ENCODE assay signal across 13 cellular contexts in the genomic region with DNA sequence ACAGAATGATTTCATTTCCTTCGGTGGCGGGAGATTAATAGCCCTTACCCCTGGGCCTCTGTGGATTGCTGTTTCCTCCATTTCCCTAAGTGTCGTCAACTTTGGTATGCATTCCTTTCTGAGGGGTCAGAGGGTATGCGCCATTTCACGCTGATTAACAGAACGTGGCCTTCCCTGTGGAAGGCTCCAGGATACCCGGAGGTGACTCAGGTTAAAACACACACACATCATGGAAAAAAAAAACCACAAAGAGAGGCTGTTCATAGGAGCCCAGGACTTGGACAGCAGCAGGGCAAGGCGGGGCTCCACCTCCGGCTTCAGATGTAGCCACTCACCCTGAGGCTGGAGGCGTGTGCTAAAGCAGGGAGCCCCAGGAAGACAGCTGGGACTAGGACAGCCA. TPM values are rescaled to one million over a fixed set of nuclear protein-coding genes. Genes with fewer than 3 reads are reported as not detected.
DNase-seq lines count a peak whose midpoint lies in the region; ATAC-seq, FAIRE-seq and TF ChIP-seq lines count a peak whose summit lies in the region.
"Had no signal": no experiment of that assay in that cellular context is flagged by ENCODE, and none has a peak within 500 bp of the region (broad histone marks: within the 10 kb centered on the region; RNA-seq: fewer than 3 reads in every experiment).

No MANE protein-coding gene starts in this region.

- no peak overlapping the region for H3K27ac Mint-ChIP-seq in endothelial cell (ENCODE audit: unreplicated experiment)
- no peak overlapping the region for H3K27ac Mint-ChIP-seq in effector memory CD8-positive, alpha-beta T cell
- H3K27ac Mint-ChIP-seq: activated T-helper 17 cell treated with anti-CD3 and anti-CD28 coated beads, Interleukin-2, amount 50 U/mL, for 72 hours had no signal

- H4K20me1 ChIP-seq in HepG2 (ENCODE audit: insufficient read depth, low read length): no peaks in the 10 kb centered on the region

- BruUV-seq in HepG2 (replicated peaks; lab: Mats Ljungman, UMichigan): no TSS peak

- H3K36me3 Mint-ChIP-seq in endothelial cell (ENCODE audit: low read depth, unreplicated experiment): no peaks in the 10 kb centered on the region
- no peaks in the 10 kb centered on the region for H3K36me3 Mint-ChIP-seq in effector memory CD8-positive, alpha-beta T cell (ENCODE audit: insufficient read depth)

- TF ChIP-seq EP300 in HepG2 (IDR thresholded peaks at IDR 0.05; ENCODE audit: low read depth in 2 of 2, low read length in 2 of 2): no peak
- TF ChIP-seq EP300 in HepG2 (CRISPR knock-in tag; IDR thresholded peaks at IDR 0.05; ENCODE audit: borderline replicate concordance): no peak

- peaks cover 17% of the 10 kb centered on the region for H3K4me1 ChIP-seq in HepG2 (ENCODE audit: insufficient read depth, low read length)
- H3K4me1 ChIP-seq: uterus had no signal

- no peak for TF ChIP-seq POLR2A in HepG2 (IDR thresholded peaks at IDR 0.05; ENCODE audit: insufficient read depth in 1 of 2, low read depth in 2 of 2, low read length in 2 of 2)

- in situ Hi-C loops in HepG2 (cut with HindIII; ENCODE audit: extremely low pct_ligation_motif_present, low pct_unique_long_range_greater_than_20kb): no loop called here

- CTCF ChIA-PET in HepG2 (lab: Yijun Ruan, JAX; ENCODE audit: low intra/inter-chr PET ratio, low total read pairs): no interaction called here

- no peak for TF ChIP-seq RAD21 in HepG2 (CRISPR knock-in tag; IDR thresholded peaks at IDR 0.05)

- H3K4me3 ChIP-seq in AG10803 (ENCODE audit: low read length): no peak overlapping the region
- no peak overlapping the region for H3K4me3 ChIP-seq in bronchial epithelial cell (ENCODE audit: low read depth, low read length)
- no peak overlapping the region; a peak in 1 of 6 replicates for H3K4me3 ChIP-seq in HepG2 (replicated peaks in 1 of 3; ENCODE audit: insufficient read depth in 1 of 3, low read depth in 2 of 3, low read length in 3 of 3)
- H3K4me3 ChIP-seq: K562, uterus had no signal

- H3K9ac ChIP-seq in HepG2 (ENCODE audit: insufficient read depth, low read depth, low read length): no peak overlapping the region

- ATAC-seq in HepG2: peak; percentile 93
- ATAC-seq in effector memory CD8-positive, alpha-beta T cell (replicated peaks): no peak
- ATAC-seq: activated T-helper 17 cell treated with anti-CD3 and anti-CD28 coated beads, Interleukin-2, amount 50 U/mL, for 72 hours; K562 had no signal

- H3K9me3 Mint-ChIP-seq in endothelial cell (ENCODE audit: unreplicated experiment): no peaks in the 10 kb centered on the region
- peaks cover 7 to 24% of the 10 kb centered on the region in 2 donors for H3K9me3 Mint-ChIP-seq in effector memory CD8-positive, alpha-beta T cell

- H3K4me3 Mint-ChIP-seq in endothelial cell (ENCODE audit: unreplicated experiment): no peak overlapping the region
- H3K4me3 Mint-ChIP-seq in effector memory CD8-positive, alpha-beta T cell: no peak overlapping the region
- H3K4me3 Mint-ChIP-seq: activated T-helper 17 cell treated with anti-CD3 and anti-CD28 coated beads, Interleukin-2, amount 50 U/mL, for 72 hours had no signal

- H3K27ac ChIP-seq in HepG2 (ENCODE audit: extremely low read length, insufficient read depth, low read length): no peak overlapping the region
- H3K27ac ChIP-seq: uterus had no signal

- no peaks in the 10 kb centered on the region for H3K36me3 ChIP-seq in bronchial epithelial cell (ENCODE audit: control insufficient read depth, insufficient read depth, low read length)
- no peaks in the 10 kb centered on the region for H3K36me3 ChIP-seq in HepG2 (replicated peaks in 1 of 2; ENCODE audit: control insufficient read depth in 1 of 2, insufficient read depth in 2 of 2, low read length in 2 of 2)
- H3K36me3 ChIP-seq: uterus had no signal

- H3K9me3 ChIP-seq in HepG2 (ENCODE audit: low read length): no peaks in the 10 kb centered on the region

- DNase-seq in AG10803 (ENCODE audit: low read depth) (peak; percentile 93), HTR-8/SVneo (ENCODE audit: insufficient read length, low spot score) (peak; percentile 67), bronchial epithelial cell (ENCODE audit: low read depth) (peak; percentile 97), HepG2 (ENCODE audit: low spot score) (peak; percentile 80), OCI-M1 (lab: John Stamatoyannopoulos, UW) (no peak), endothelial cell (ENCODE audit: low spot score) (no peak), GM19238 (ENCODE audit: insufficient read length, low spot score) (no peak)
- DNase-seq in effector memory CD8-positive, alpha-beta T cell: no peak
- DNase-seq: hippocampal formation had no signal

- no peaks in the 10 kb centered on the region for H3K79me2 ChIP-seq in HepG2 (ENCODE audit: insufficient read depth, low read length)

- POLR2A ChIA-PET in HepG2 (lab: Yijun Ruan, JAX): no interaction called here

- no peaks in the 10 kb centered on the region for H3K27me3 ChIP-seq in bronchial epithelial cell (ENCODE audit: control insufficient read depth, insufficient read depth, low read length)
- H3K27me3 ChIP-seq in HepG2 (ENCODE audit: control insufficient read depth in 1 of 2, insufficient read depth in 2 of 2, low read length in 2 of 2): no peaks in the 10 kb centered on the region; a peak in 1 of 5 replicates
- H3K27me3 ChIP-seq: uterus had no signal

- intact Hi-C loops in HepG2 (cut with micrococcal nuclease; ENCODE audit: unreplicated experiment): no loop called here

- H3K4me1 Mint-ChIP-seq in endothelial cell (ENCODE audit: unreplicated experiment): peaks cover 25% of the 10 kb centered on the region
- no peaks in the 10 kb centered on the region for H3K4me1 Mint-ChIP-seq in effector memory CD8-positive, alpha-beta T cell (ENCODE audit: low read depth in 2 of 2)
- H3K4me1 Mint-ChIP-seq: activated T-helper 17 cell treated with anti-CD3 and anti-CD28 coated beads, Interleukin-2, amount 50 U/mL, for 72 hours had no signal

- H2AFZ ChIP-seq in HepG2 (ENCODE audit: low read length): peak overlapping the region; percentile 61

- no peak for TF ChIP-seq CTCF in AG10803 (conservative IDR thresholded peaks at IDR 0.05; ENCODE audit: low read length)
- no peak for TF ChIP-seq CTCF in bronchial epithelial cell (IDR thresholded peaks at IDR 0.05; ENCODE audit: insufficient read depth, low read length, severe bottlenecking)
- TF ChIP-seq CTCF in HepG2 (CRISPR knock-in tag; IDR thresholded peaks at IDR 0.05): no peak
- no peak for TF ChIP-seq CTCF in endothelial cell (IDR thresholded peaks at IDR 0.05; ENCODE audit: unreplicated experiment)

- FAIRE-seq in HTR-8/SVneo (lab: Jason Lieb, UNC) (peak; percentile 58), bronchial epithelial cell (lab: Jason Lieb, UNC) (no peak), HepG2 (lab: Jason Lieb, UNC) (no peak)
- FAIRE-seq: K562 had no signal

- 0% methylated on average over 9 of the region's 10 CpGs for WGBS in HepG2 (ENCODE audit: low lambda C conversion rate)

- H3K27me3 Mint-ChIP-seq in endothelial cell (ENCODE audit: unreplicated experiment): peaks cover 8% of the 10 kb centered on the region
- peaks cover 0 to 11% of the 10 kb centered on the region in 2 donors for H3K27me3 Mint-ChIP-seq in effector memory CD8-positive, alpha-beta T cell
- H3K27me3 Mint-ChIP-seq: activated T-helper 17 cell treated with anti-CD3 and anti-CD28 coated beads, Interleukin-2, amount 50 U/mL, for 72 hours had no signal

- H3K4me2 ChIP-seq in HepG2 (ENCODE audit: low read depth, low read length): peak overlapping the region; percentile 24

TF ChIP-seq in HepG2, 621 proteins besides CTCF, POLR2A, EP300 and RAD21 (continues in another document):
- TF ChIP-seq, protein P1, sequence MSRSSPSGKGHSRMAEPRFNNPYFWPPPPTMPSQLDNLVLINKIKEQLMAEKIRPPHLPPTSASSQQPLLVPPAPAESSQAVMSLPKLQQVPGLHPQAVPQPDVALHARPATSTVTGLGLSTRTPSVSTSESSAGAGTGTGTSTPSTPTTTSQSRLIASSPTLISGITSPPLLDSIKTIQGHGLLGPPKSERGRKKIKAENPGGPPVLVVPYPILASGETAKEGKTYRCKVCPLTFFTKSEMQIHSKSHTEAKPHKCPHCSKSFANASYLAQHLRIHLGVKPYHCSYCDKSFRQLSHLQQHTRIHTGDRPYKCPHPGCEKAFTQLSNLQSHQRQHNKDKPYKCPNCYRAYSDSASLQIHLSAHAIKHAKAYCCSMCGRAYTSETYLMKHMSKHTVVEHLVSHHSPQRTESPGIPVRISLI (CRISPR knock-in tag; IDR thresholded peaks at IDR 0.05; ENCODE audit: borderline replicate concordance): peak; percentile 41; the same call in 1 of the 2 replicates

RNA-seq across cellular contexts. Expression of a gene that starts 51.9 kb away (rescaled TPM):
- under 0.01 TPM in 1 of 2 replicates, not detected in the other for total RNA-seq in bronchial epithelial cell
- 0.07 TPM in 1 of 2 replicates, not detected in the other for total RNA-seq in HepG2 (2016; rRNA removed; fragmentation: Illumina TruSeq; extraction: Trizol)
- total RNA-seq in HepG2 (2016; cell fraction: cytosol; rRNA removed; fragmentation: Illumina TruSeq; extraction: Trizol; ENCODE audit: low read depth): 0.20 and 0.26 TPM in 2 replicates
- 0.04 and 0.06 TPM in 2 replicates for total RNA-seq in HepG2 (2016; cell fraction: insoluble cytoplasmic fraction; rRNA removed; fragmentation: Illumina TruSeq; extraction: Trizol)
- 0.03 TPM in 1 of 2 replicates, not detected in the other for total RNA-seq in HepG2 (2016; cell fraction: membrane; rRNA removed; fragmentation: Illumina TruSeq; extraction: Trizol)
- total RNA-seq in HepG2 (2016; cell fraction: nucleus; rRNA removed; fragmentation: Illumina TruSeq; extraction: Trizol): 0.37 and 0.44 TPM in 2 replicates
- polyA plus RNA-seq in HepG2 (2011; rRNA removed): 0.13 and 0.21 TPM in 2 replicates
- polyA plus RNA-seq in HepG2 (2011; cell fraction: cytosol; rRNA removed): 0.05 and 0.09 TPM in 2 replicates
- 0.10 and 0.43 TPM in 2 replicates for polyA plus RNA-seq in HepG2 (2011; cell fraction: nucleus; rRNA removed)
- 0.04 and 0.13 TPM in 2 replicates for polyA plus RNA-seq in HepG2 (2012)
- polyA plus RNA-seq in HepG2 (2016; cell fraction: cytosol; fragmentation: Illumina TruSeq; extraction: Trizol; ENCODE audit: low read depth): 0.02 TPM in 1 of 2 replicates, not detected in the other
- 0.21 and 0.39 TPM in 2 replicates for polyA plus RNA-seq in HepG2 (2016; cell fraction: insoluble cytoplasmic fraction; fragmentation: Illumina TruSeq; extraction: Trizol; ENCODE audit: low read depth)
- polyA plus RNA-seq in HepG2 (2016; cell fraction: membrane; fragmentation: Illumina TruSeq; extraction: Trizol; ENCODE audit: low read depth): 0.07 TPM in 1 of 2 replicates, not detected in the other
- polyA plus RNA-seq in HepG2 (2016; cell fraction: nucleus; fragmentation: Illumina TruSeq; extraction: Trizol; ENCODE audit: insufficient read depth, low read depth): 0.12 and 0.25 TPM in 2 replicates
- 0.42 and 1.1 TPM in 2 replicates for polyA minus RNA-seq in HepG2 (2011; rRNA and poly(A)+ RNA removed; ENCODE audit: low replicate concordance)
- polyA minus RNA-seq in HepG2 (2011; cell fraction: cytosol; rRNA and poly(A)+ RNA removed): not detected in 2 replicates
- 0.87 and 3.0 TPM in 2 replicates for polyA minus RNA-seq in HepG2 (2011; cell fraction: nucleus; rRNA and poly(A)+ RNA removed)
- total RNA-seq in endothelial cell (ENCODE audit: unreplicated experiment): 5.7 TPM
- total RNA-seq: SK-MEL-5 had no signal
- polyA plus RNA-seq: K562 had no signal

Comparison
In these comparisons a context has a peak if more than half of its experiments do, and no peak if none do; other contexts are left out.
1. DNase-seq: peak in AG10803 (single experiment), HTR-8/SVneo (single experiment), bronchial epithelial cell (single experiment) and HepG2 (single experiment); none in OCI-M1 (single experiment), endothelial cell (single experiment), GM19238 (single experiment) and effector memory CD8-positive, alpha-beta T cell (0 of 3).